ENCODE assay signal across 1 cellular context in genomic region chr20:3106658-3107463, GRCh38.
A peak's percentile ranks its signal among the peaks of the same experiment; 100 is the strongest.
TF ChIP-seq lines count a peak whose summit lies in the region.

No MANE protein-coding gene starts in this region.

TF ChIP-seq in HepG2, 621 proteins besides CTCF, POLR2A, EP300 and RAD21 (continued from another document and continues in another):
- TF ChIP-seq PRDM15 (CRISPR knock-in tag; IDR thresholded peaks at IDR 0.05) (no peak), TSC22D2 (CRISPR knock-in tag; IDR thresholded peaks at IDR 0.05; ENCODE audit: borderline replicate concordance) (no peak), E2F5 (CRISPR knock-in tag; conservative IDR thresholded peaks at IDR 0.05) (peak; percentile 15; the same call in 1 of the 2 replicates), SALL1 (CRISPR knock-in tag; IDR thresholded peaks at IDR 0.05) (peak; percentile 97), HMG20B (CRISPR knock-in tag; conservative IDR thresholded peaks at IDR 0.05) (no peak; the same call in 1 of the 2 replicates), SRSF9 (IDR thresholded peaks at IDR 0.05; ENCODE audit: borderline replicate concordance, insufficient read depth, low read depth, low read length, poor library complexity, severe bottlenecking) (no peak), GPBP1L1 (CRISPR knock-in tag; IDR thresholded peaks at IDR 0.05) (no peak), TMF1 (CRISPR knock-in tag; IDR thresholded peaks at IDR 0.05; ENCODE audit: low read depth) (peak; percentile 29; the same call in 1 of the 2 replicates), KLF15 (CRISPR knock-in tag; IDR thresholded peaks at IDR 0.05; ENCODE audit: borderline replicate concordance) (no peak), ATF5 (CRISPR knock-in tag; IDR thresholded peaks at IDR 0.05; ENCODE audit: low read depth) (no peak), ZNF264 (CRISPR knock-in tag; IDR thresholded peaks at IDR 0.05) (peak; percentile 73), ZNF512B (CRISPR knock-in tag; IDR thresholded peaks at IDR 0.05; ENCODE audit: borderline replicate concordance) (peak; percentile 69; the same call in 1 of the 2 replicates), HMGXB4 (CRISPR knock-in tag; IDR thresholded peaks at IDR 0.05; ENCODE audit: borderline replicate concordance in 1 of 2, low read depth in 1 of 2) (no peak), ZNF296 (CRISPR knock-in tag; conservative IDR thresholded peaks at IDR 0.05) (peak; percentile 66; the same call in 1 of the 2 replicates), CREB3 (CRISPR knock-in tag; IDR thresholded peaks at IDR 0.05) (no peak), RFX3 (CRISPR knock-in tag; IDR thresholded peaks at IDR 0.05) (no peak), ZNF83 (CRISPR knock-in tag; IDR thresholded peaks at IDR 0.05; ENCODE audit: borderline replicate concordance) (peak; percentile 62; the same call in 1 of the 2 replicates), HOXA5 (CRISPR knock-in tag; IDR thresholded peaks at IDR 0.05) (no peak), NFYB (CRISPR knock-in tag; IDR thresholded peaks at IDR 0.05) (no peak; the same call in 1 of the 2 replicates), THAP8 (CRISPR knock-in tag; IDR thresholded peaks at IDR 0.05; ENCODE audit: borderline replicate concordance) (no peak), CEBPB (IDR thresholded peaks at IDR 0.05; ENCODE audit: borderline replicate concordance, low read depth, low read length) (peak; percentile 58; the same call in 1 of the 2 replicates), ATF6 (CRISPR knock-in tag; conservative IDR thresholded peaks at IDR 0.05) (no peak), SPEN (CRISPR knock-in tag; IDR thresholded peaks at IDR 0.05; ENCODE audit: low read depth) (peak; percentile 68; the same call in 1 of the 2 replicates), YY1 (IDR thresholded peaks at IDR 0.05; ENCODE audit: insufficient read depth, insufficient replicate concordance, low read depth, low read length) (peak; percentile 36), ZBTB21 (CRISPR knock-in tag; IDR thresholded peaks at IDR 0.05) (no peak), KLF9 (CRISPR knock-in tag; IDR thresholded peaks at IDR 0.05; ENCODE audit: low read depth) (no peak), ZNF143 (CRISPR knock-in tag; IDR thresholded peaks at IDR 0.05) (peak; percentile 12; the same call in 1 of the 2 replicates), ZNF790 (CRISPR knock-in tag; IDR thresholded peaks at IDR 0.05; ENCODE audit: borderline replicate concordance) (no peak), ZBTB34 (CRISPR knock-in tag; IDR thresholded peaks at IDR 0.05) (peak; percentile 98), ZNF652 (CRISPR knock-in tag; IDR thresholded peaks at IDR 0.05; ENCODE audit: borderline replicate concordance, low read depth) (peak; percentile 41; the same call in 1 of the 2 replicates), ZZZ3 (CRISPR knock-in tag; IDR thresholded peaks at IDR 0.05; ENCODE audit: borderline replicate concordance) (no peak), DBP (CRISPR knock-in tag; IDR thresholded peaks at IDR 0.05; ENCODE audit: not compliant biosample characterization) (no peak), ZSCAN5A (CRISPR knock-in tag; IDR thresholded peaks at IDR 0.05; ENCODE audit: borderline replicate concordance) (peak; percentile 60; the same call in 1 of the 2 replicates), ELF4 (CRISPR knock-in tag; IDR thresholded peaks at IDR 0.05; ENCODE audit: borderline replicate concordance) (no peak), ZBTB3 (CRISPR knock-in tag; IDR thresholded peaks at IDR 0.05; ENCODE audit: borderline replicate concordance, low read depth) (0 out of 2 replicates have a peak, but pooled peaks have one; percentile 17), MED8 (CRISPR knock-in tag; IDR thresholded peaks at IDR 0.05; ENCODE audit: insufficient replicate concordance) (peak; percentile 90), CEBPG (CRISPR knock-in tag; IDR thresholded peaks at IDR 0.05) (peak; percentile 61; the same call in 1 of the 2 replicates), ZNF672 (CRISPR knock-in tag; IDR thresholded peaks at IDR 0.05) (no peak), ZBTB38 (CRISPR knock-in tag; IDR thresholded peaks at IDR 0.05) (peak; percentile 64)
